In genomic region chr1:115445090-115445489, GRCh38 we compare ENCODE assay signal across 19 cellular contexts.
DNase-seq lines count a peak whose midpoint lies in the region; FAIRE-seq and TF ChIP-seq lines count a peak whose summit lies in the region.
"Had no signal": no experiment of that assay in that cellular context is flagged by ENCODE, and none has a peak within 500 bp of the region (broad histone marks: within the 10 kb centered on the region; RNA-seq: fewer than 3 reads in every experiment).

No MANE protein-coding gene starts in this region.

- TF ChIP-seq POLR2A in H1 (IDR thresholded peaks at IDR 0.05; ENCODE audit: control extremely low read depth in 1 of 2, low read depth in 2 of 2, low read length in 2 of 2) = no peak

- TF ChIP-seq EP300 in H1 (IDR thresholded peaks at IDR 0.05; ENCODE audit: borderline replicate concordance in 1 of 2, low read depth in 2 of 2, low read length in 2 of 2) = no peak

- H4K8ac ChIP-seq in H1 (ENCODE audit: extremely low read depth, insufficient read depth, low read length) = no peak overlapping the region

- no peak overlapping the region for H3K18ac ChIP-seq in H1 (ENCODE audit: extremely low read depth, low read length)

- H3K4ac ChIP-seq in H1 (replicated peaks; ENCODE audit: insufficient read length, low read depth, low read length) = no peak overlapping the region

- H3K27ac ChIP-seq in H1 (ENCODE audit: low read depth, low read length) = no peak overlapping the region
- H3K27ac ChIP-seq in SJCRH30 = no peak overlapping the region
- H3K27ac ChIP-seq: HL-60 had no signal

- H3K23me2 ChIP-seq in H1 (ENCODE audit: low read depth, low read length) = no peaks in the 10 kb centered on the region

- no peak overlapping the region for H4K5ac ChIP-seq in H1 (ENCODE audit: insufficient read length, low read depth, low read length)

- no peaks in the 10 kb centered on the region for H3K4me1 ChIP-seq in H1 (replicated peaks in 1 of 4; ENCODE audit: control insufficient read depth in 3 of 4, insufficient read depth in 4 of 4, low read length in 3 of 4)
- H3K4me1 ChIP-seq in SJCRH30 = peaks cover 14% of the 10 kb centered on the region
- H3K4me1 ChIP-seq: BE2C, HAP-1 had no signal

- H3K23ac ChIP-seq in H1 (ENCODE audit: insufficient read length) = no peak overlapping the region

- no peaks in the 10 kb centered on the region for H3K36me3 ChIP-seq in H1 (ENCODE audit: control insufficient read depth in 2 of 4, insufficient read depth in 4 of 4, low read length in 3 of 4)
- no peaks in the 10 kb centered on the region for H3K36me3 ChIP-seq in SJCRH30
- H3K36me3 ChIP-seq: BE2C, HAP-1 had no signal

- CTCF ChIA-PET in H1 (lab: Charles Lee; ENCODE audit: partially characterized antibody) = interaction anchor here (0.7 to 1.0 kb wide), 2 partner anchors 216 to 308 kb away, joined by 3 read pairs; no protein-coding TSS in a partner anchor

- H3K27me3 ChIP-seq in H1 (replicated peaks in 1 of 4; ENCODE audit: control insufficient read depth in 3 of 4, extremely low read depth in 1 of 4, insufficient read depth in 3 of 4, low read length in 3 of 4) (no peaks in the 10 kb centered on the region), SJCRH30 (no peaks in the 10 kb centered on the region)
- H3K27me3 ChIP-seq: BE2C had no signal

- H4K20me1 ChIP-seq in H1 (replicated peaks in 1 of 2; ENCODE audit: control insufficient read depth in 1 of 2, insufficient read depth in 2 of 2, low read length in 2 of 2) = no peaks in the 10 kb centered on the region

- H2BK20ac ChIP-seq in H1 (ENCODE audit: low read length) = no peak overlapping the region

- H3K4me3 ChIP-seq in H1 (ENCODE audit: extremely low read depth in 1 of 4, insufficient read depth in 2 of 4, low read depth in 3 of 4, low read length in 4 of 4) = no peak overlapping the region
- no peak overlapping the region for H3K4me3 ChIP-seq in SJCRH30
- H3K4me3 ChIP-seq: HAP-1 had no signal

- H2BK15ac ChIP-seq in H1 (ENCODE audit: low read length) = no peak overlapping the region

- H3K79me2 ChIP-seq in H1 (ENCODE audit: control insufficient read depth in 1 of 2, insufficient read depth in 2 of 2, low read length in 2 of 2) = no peaks in the 10 kb centered on the region

- no peaks in the 10 kb centered on the region for H3K79me1 ChIP-seq in H1 (ENCODE audit: low read depth, low read length)

- H3K4me2 ChIP-seq in H1 (ENCODE audit: insufficient read depth in 1 of 2, low read depth in 2 of 2, low read length in 2 of 2) = no peak overlapping the region

- no peak overlapping the region for H2BK12ac ChIP-seq in H1 (ENCODE audit: low read depth, low read length)

- no peak for TF ChIP-seq RAD21 in H1 (IDR thresholded peaks at IDR 0.05 in 1 of 2, conservative IDR thresholded peaks at IDR 0.05 in 1 of 2; ENCODE audit: low read depth in 2 of 2, low read length in 2 of 2)

- H2BK5ac ChIP-seq in H1 (ENCODE audit: low read depth, low read length) = no peak overlapping the region

- no peak overlapping the region for H3K9ac ChIP-seq in H1 (replicated peaks in 1 of 4; ENCODE audit: extremely low read depth in 1 of 4, low read depth in 3 of 4, low read length in 3 of 4)

- no peak overlapping the region for H2BK120ac ChIP-seq in H1 (replicated peaks; ENCODE audit: low read depth, low read length)

- H3K14ac ChIP-seq in H1 (ENCODE audit: insufficient read length) = peak overlapping the region; percentile 16

- DNase-seq in RPMI7951 (ENCODE audit: low read depth) (peak; percentile 67), H1 (ENCODE audit: low read depth in 1 of 2, low spot score in 2 of 2) (no peak), kidney glomerular epithelial cell (lab: John Stamatoyannopoulos, UW) (peak; percentile 7), CD1c-positive myeloid dendritic cell (ENCODE audit: extremely low spot score) (no peak), SJCRH30 (no peak), GM19239 (ENCODE audit: insufficient read length, low spot score) (no peak), pons (ENCODE audit: low spot score) (no peak)
- DNase-seq: ACHN; BE2C; C1 segment of cervical spinal cord; CD4-positive, alpha-beta T cell; DMS153; DMS79; GDM1 had no signal

- no peaks in the 10 kb centered on the region for H3K9me3 ChIP-seq in H1 (ENCODE audit: insufficient read depth in 2 of 2, low read depth in 1 of 2, low read length in 1 of 2)
- H3K9me3 ChIP-seq in SJCRH30 (replicated peaks) = no peaks in the 10 kb centered on the region
- H3K9me3 ChIP-seq: BE2C, HAP-1 had no signal

- POLR2A ChIA-PET in H1 (lab: Charles Lee; ENCODE audit: partially characterized antibody) = no interaction called here

- no peak overlapping the region; the same call in 1 of the 2 replicates for H2AFZ ChIP-seq in H1 (ENCODE audit: low read length)

- no peak for TF ChIP-seq CTCF in H1 (IDR thresholded peaks at IDR 0.05; ENCODE audit: control extremely low read depth in 1 of 3, insufficient read depth in 1 of 3, low read depth in 1 of 3, low read length in 3 of 3)

- no peak overlapping the region for H2AK5ac ChIP-seq in H1 (ENCODE audit: low read depth, low read length)

- no peak overlapping the region for H4K91ac ChIP-seq in H1 (replicated peaks; ENCODE audit: insufficient read length, low read length)

- FAIRE-seq in H1 (lab: Jason Lieb, UNC) (no peak), GM19239 (lab: Jason Lieb, UNC) (no peak)
- FAIRE-seq: A204.1, GM12892, GM18507 had no signal

- no peak overlapping the region for H3K56ac ChIP-seq in H1 (replicated peaks; ENCODE audit: insufficient read length, low read depth, low read length)

TF ChIP-seq in H1, 55 proteins besides CTCF, POLR2A, EP300 and RAD21:
- TF ChIP-seq GABPA (IDR thresholded peaks at IDR 0.05; ENCODE audit: borderline replicate concordance, insufficient read depth, low read length) = no peak
- TF ChIP-seq ZNF274 (IDR thresholded peaks at IDR 0.05; ENCODE audit: borderline replicate concordance, extremely low read depth, low read length) = no peak
- TF ChIP-seq JUN (IDR thresholded peaks at IDR 0.05; ENCODE audit: low read depth, low read length) = no peak
- TF ChIP-seq NRF1 (IDR thresholded peaks at IDR 0.05; ENCODE audit: low read depth, low read length) = no peak
- no peak for TF ChIP-seq TEAD4 (IDR thresholded peaks at IDR 0.05; ENCODE audit: low read depth, low read length)
- no peak for TF ChIP-seq YY1 (IDR thresholded peaks at IDR 0.05; ENCODE audit: low read depth, low read length)
- TF ChIP-seq RXRA (IDR thresholded peaks at IDR 0.05; ENCODE audit: insufficient read depth, low read depth, low read length) = no peak
- TF ChIP-seq CHD1 (IDR thresholded peaks at IDR 0.05; ENCODE audit: low read depth, low read length) = no peak
- no peak for TF ChIP-seq FOSL1 (IDR thresholded peaks at IDR 0.05; ENCODE audit: insufficient read depth, low read depth, low read length)
- TF ChIP-seq, protein P1, sequence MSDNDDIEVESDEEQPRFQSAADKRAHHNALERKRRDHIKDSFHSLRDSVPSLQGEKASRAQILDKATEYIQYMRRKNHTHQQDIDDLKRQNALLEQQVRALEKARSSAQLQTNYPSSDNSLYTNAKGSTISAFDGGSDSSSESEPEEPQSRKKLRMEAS (IDR thresholded peaks at IDR 0.05) = no peak
- TF ChIP-seq KDM4A (IDR thresholded peaks at IDR 0.05; ENCODE audit: low read depth, low read length, severe bottlenecking) = no peak
- TF ChIP-seq CEBPB (IDR thresholded peaks at IDR 0.05; ENCODE audit: low read depth, low read length) = no peak
- TF ChIP-seq BCL11A (IDR thresholded peaks at IDR 0.05; ENCODE audit: low read depth in 2 of 2, low read length in 2 of 2) = no peak
- TF ChIP-seq CBX5 (IDR thresholded peaks at IDR 0.05; ENCODE audit: low read depth, low read length) = no peak

Comparison
In these comparisons a context has a peak if more than half of its experiments do, and no peak if none do; other contexts are left out.
1. DNase-seq: peak in RPMI7951 (single experiment) and kidney glomerular epithelial cell (single experiment); none in H1 (0 of 2), CD1c-positive myeloid dendritic cell (single experiment), SJCRH30 (0 of 2), GM19239 (single experiment) and pons (single experiment).